9 cellular contexts compared by ENCODE assay signal in genomic region chr6:34243131-34243771, GRCh38. TPM values are rescaled to one million over a fixed set of nuclear protein-coding genes. Genes with fewer than 3 reads are reported as not detected.
DNase-seq lines count a peak whose midpoint lies in the region; ATAC-seq, FAIRE-seq and TF ChIP-seq lines count a peak whose summit lies in the region.
"Had no signal": no experiment of that assay in that cellular context is flagged by ENCODE, and none has a peak within 500 bp of the region (broad histone marks: within the 10 kb centered on the region; RNA-seq: fewer than 3 reads in every experiment).

No MANE protein-coding gene starts in this region.

- WGBS in mesenchymal stem cell = 3% methylated on average over 4 of the region's 5 CpGs
- 91% methylated on average over 5 of the region's 5 CpGs for WGBS in hepatocyte (ENCODE audit: low lambda C conversion rate, missing lambda C conversion rate)

- peaks cover 66% of the 10 kb centered on the region for H3K4me1 Mint-ChIP-seq in CD14-positive monocyte
- H3K4me1 Mint-ChIP-seq in activated naive CD8-positive, alpha-beta T cell treated with anti-CD3 and anti-CD28 coated beads, Interleukin-2, amount 50 U/mL, for 24 hours = peaks cover 92% of the 10 kb centered on the region

- peak overlapping the region; percentile 60 for H2BK15ac ChIP-seq in mesenchymal stem cell (ENCODE audit: low read depth, poor library complexity, severe bottlenecking)

- H2BK120ac ChIP-seq in mesenchymal stem cell (ENCODE audit: low read depth, low read length) = peak overlapping the region; percentile 24

- H2BK5ac ChIP-seq in mesenchymal stem cell (ENCODE audit: low read depth, low read length, poor library complexity, severe bottlenecking) = no peak overlapping the region

- H4K91ac ChIP-seq in mesenchymal stem cell (ENCODE audit: low read length) = no peak overlapping the region

- no peak overlapping the region for H3K14ac ChIP-seq in mesenchymal stem cell (ENCODE audit: low read length in 2 of 2)

- H3K27me3 ChIP-seq in mesenchymal stem cell (ENCODE audit: control insufficient read depth in 1 of 2, insufficient read depth in 1 of 2, low read length in 2 of 2) (no peaks in the 10 kb centered on the region), hepatocyte (no peaks in the 10 kb centered on the region)

- H4K20me1 ChIP-seq in hepatocyte (ENCODE audit: insufficient read depth, poor library complexity, severe bottlenecking) = peaks cover 2% of the 10 kb centered on the region

- peak overlapping the region; percentile 72 for H3K9ac ChIP-seq in mesenchymal stem cell (ENCODE audit: low read length)

- H4K8ac ChIP-seq in mesenchymal stem cell (ENCODE audit: low read length) = peak overlapping the region; percentile 62

- ATAC-seq in activated naive CD8-positive, alpha-beta T cell treated with anti-CD3 and anti-CD28 coated beads, Interleukin-2, amount 50 U/mL, for 24 hours = no peak
- ATAC-seq in HG03354 (IDR thresholded peaks at IDR 0.05; ENCODE audit: poor library complexity, severe bottlenecking, unreplicated experiment) = no peak
- ATAC-seq: left colon had no signal

- peaks cover 58 to 61% of the 10 kb centered on the region in 2 donors for H3K36me3 Mint-ChIP-seq in CD14-positive monocyte
- H3K36me3 Mint-ChIP-seq in activated naive CD8-positive, alpha-beta T cell treated with anti-CD3 and anti-CD28 coated beads, Interleukin-2, amount 50 U/mL, for 24 hours (ENCODE audit: low read depth) = peaks cover 57% of the 10 kb centered on the region

- H2AFZ ChIP-seq in mesenchymal stem cell (ENCODE audit: low read depth, low read length) = no peak overlapping the region
- H2AFZ ChIP-seq in hepatocyte = no peak overlapping the region

- DNase-seq in CD14-positive monocyte (ENCODE audit: low spot score) (no peak), HT1080 (ENCODE audit: low read depth) (peak; percentile 92), mesenchymal stem cell (peak; percentile 68), NOMO-1 treated with dmso at 0.1 percent for 144 hours (lab: John Stamatoyannopoulos, UW; ENCODE audit: unreplicated experiment) (no peak), HTR-8/SVneo (ENCODE audit: insufficient read length, low spot score) (no peak), hepatocyte (ENCODE audit: low spot score) (no peak)
- DNase-seq in activated naive CD8-positive, alpha-beta T cell treated with anti-CD3 and anti-CD28 coated beads, Interleukin-2, amount 50 U/mL, for 24 hours = no peak
- DNase-seq: left colon had no signal

- H3K4me2 ChIP-seq in mesenchymal stem cell (ENCODE audit: low read length, poor library complexity, severe bottlenecking) (no peak overlapping the region), hepatocyte (no peak overlapping the region)

- peak overlapping the region in 1 of 2 experiments; percentile 65 for H3K4ac ChIP-seq in mesenchymal stem cell (ENCODE audit: low read depth in 1 of 2, low read length in 2 of 2)

- FAIRE-seq in HTR-8/SVneo (lab: Jason Lieb, UNC) = no peak

- H3K23ac ChIP-seq in mesenchymal stem cell (ENCODE audit: low read length in 2 of 2) = no peak overlapping the region

- no peaks in the 10 kb centered on the region for H3K9me2 ChIP-seq in hepatocyte (replicated peaks; ENCODE audit: insufficient read depth)

- peak overlapping the region in 1 of 2 donors; percentile 49 for H3K4me3 Mint-ChIP-seq in CD14-positive monocyte
- peak overlapping the region; percentile 48 for H3K4me3 Mint-ChIP-seq in activated naive CD8-positive, alpha-beta T cell treated with anti-CD3 and anti-CD28 coated beads, Interleukin-2, amount 50 U/mL, for 24 hours

- intact Hi-C loops in CD14-positive monocyte (cut with micrococcal nuclease) = no loop called here

- H3K9me3 Mint-ChIP-seq in CD14-positive monocyte = no peaks in the 10 kb centered on the region
- no peaks in the 10 kb centered on the region for H3K9me3 Mint-ChIP-seq in activated naive CD8-positive, alpha-beta T cell treated with anti-CD3 and anti-CD28 coated beads, Interleukin-2, amount 50 U/mL, for 24 hours

- H3K18ac ChIP-seq in mesenchymal stem cell (ENCODE audit: low read depth in 1 of 2, low read length in 2 of 2) = peak overlapping the region in 1 of 2 experiments; percentile 96

- H3K9me3 ChIP-seq in mesenchymal stem cell (ENCODE audit: control insufficient read depth, low read length) (no peaks in the 10 kb centered on the region), hepatocyte (ENCODE audit: low read depth) (no peaks in the 10 kb centered on the region)

- peak overlapping the region; percentile 86 for H3K27ac ChIP-seq in mesenchymal stem cell (ENCODE audit: low read length, poor library complexity, severe bottlenecking)
- H3K27ac ChIP-seq in hepatocyte = no peak overlapping the region

- peaks cover 27 to 54% of the 10 kb centered on the region in 2 experiments for H3K36me3 ChIP-seq in mesenchymal stem cell (ENCODE audit: control insufficient read depth in 1 of 2, insufficient read depth in 2 of 2, low read depth in 1 of 2, low read length in 2 of 2)
- H3K36me3 ChIP-seq in hepatocyte (replicated peaks; ENCODE audit: insufficient read depth, low read depth) = no peaks in the 10 kb centered on the region

- H2BK12ac ChIP-seq in mesenchymal stem cell (ENCODE audit: low read length in 2 of 2) = peak overlapping the region; percentile 65 to 69

- H3K79me1 ChIP-seq in mesenchymal stem cell (replicated peaks; ENCODE audit: low read length, poor library complexity, severe bottlenecking) = peaks cover 2% of the 10 kb centered on the region

- peaks cover 18% of the 10 kb centered on the region for H3K79me2 ChIP-seq in hepatocyte

- H2AK5ac ChIP-seq in mesenchymal stem cell (ENCODE audit: low read length, severe bottlenecking) = peak overlapping the region; percentile 25

- TF ChIP-seq CTCF in CD14-positive monocyte (IDR thresholded peaks at IDR 0.05) (no peak), hepatocyte (IDR thresholded peaks at IDR 0.05; ENCODE audit: poor library complexity) (no peak)

- H3K27me3 Mint-ChIP-seq in CD14-positive monocyte (ENCODE audit: low read depth in 3 of 3) = no peaks in the 10 kb centered on the region
- H3K27me3 Mint-ChIP-seq in activated naive CD8-positive, alpha-beta T cell treated with anti-CD3 and anti-CD28 coated beads, Interleukin-2, amount 50 U/mL, for 24 hours = no peaks in the 10 kb centered on the region

- H3K4me1 ChIP-seq in mesenchymal stem cell (ENCODE audit: control insufficient read depth, insufficient read depth, low read depth, low read length) = peaks cover 57% of the 10 kb centered on the region
- peaks cover 16% of the 10 kb centered on the region for H3K4me1 ChIP-seq in hepatocyte (ENCODE audit: insufficient read depth)

- H3K4me3 ChIP-seq in mesenchymal stem cell (ENCODE audit: insufficient read depth in 1 of 2, low read depth in 1 of 2, low read length in 2 of 2) = no peak overlapping the region
- no peak overlapping the region for H3K4me3 ChIP-seq in hepatocyte

- peak overlapping the region in 6 of 7 donors; percentile 58 to 96 (median 78) for H3K27ac Mint-ChIP-seq in CD14-positive monocyte
- peak overlapping the region; percentile 97 for H3K27ac Mint-ChIP-seq in activated naive CD8-positive, alpha-beta T cell treated with anti-CD3 and anti-CD28 coated beads, Interleukin-2, amount 50 U/mL, for 24 hours

RNA-seq across cellular contexts. Expression of gene SMIM29, which starts 5.6 kb away (rescaled TPM):
- polyA plus RNA-seq in CD14-positive monocyte = 10 to 100 TPM; 57.2 to 66.7 TPM
- total RNA-seq in HT1080 (2014; rRNA removed; shearing (Covaris generic)) = 66.1 and 70.6 TPM in 2 replicates
- 93.1 and 101 TPM in 2 replicates for polyA plus RNA-seq in HT1080 (2015; cell fraction: cytosol; rRNA removed)
- polyA plus RNA-seq in HT1080 (2015; cell fraction: nucleus; rRNA removed) = 34.9 and 46.3 TPM in 2 replicates
- polyA plus RNA-seq in mesenchymal stem cell (2013, experiment 1 of 2) = 47.1 TPM
- 50.5 TPM for polyA plus RNA-seq in mesenchymal stem cell (2013, experiment 2 of 2)
- total RNA-seq in hepatocyte = 9.2 and 11.4 TPM in 2 replicates
- 27.6 and 33.8 TPM in 2 replicates for polyA plus RNA-seq in hepatocyte

RNA-seq across cellular contexts. Expression of gene HMGA1, which starts 6.6 kb away (rescaled TPM):
- 10 to 100 TPM; 11.4 to 17.6 TPM for polyA plus RNA-seq in CD14-positive monocyte
- total RNA-seq in HT1080 (2014; rRNA removed; shearing (Covaris generic)) = 740 and 1,115 TPM in 2 replicates
- 1,664 and 1,727 TPM in 2 replicates for polyA plus RNA-seq in HT1080 (2015; cell fraction: cytosol; rRNA removed)
- 665 and 732 TPM in 2 replicates for polyA plus RNA-seq in HT1080 (2015; cell fraction: nucleus; rRNA removed)
- 544 TPM for polyA plus RNA-seq in mesenchymal stem cell (2013, experiment 1 of 2)
- 524 TPM for polyA plus RNA-seq in mesenchymal stem cell (2013, experiment 2 of 2)
- total RNA-seq in hepatocyte = 43.4 and 57.9 TPM in 2 replicates
- polyA plus RNA-seq in hepatocyte = 69.0 and 94.8 TPM in 2 replicates

Comparison
In these comparisons a context has a peak if more than half of its experiments do, and no peak if none do; other contexts are left out.
1. DNase-seq: peak in HT1080 (single experiment) and mesenchymal stem cell (single experiment); none in CD14-positive monocyte (single experiment), activated naive CD8-positive, alpha-beta T cell treated with anti-CD3 and anti-CD28 coated beads, Interleukin-2, amount 50 U/mL, for 24 hours (single experiment), NOMO-1 treated with dmso at 0.1 percent for 144 hours (single experiment), HTR-8/SVneo (single experiment) and hepatocyte (single experiment).
2. RNA of gene HMGA1, which starts 6.6 kb away (total RNA-seq): 740 to 1,115 TPM in HT1080; 43.4 to 57.9 TPM in hepatocyte; every median in the first group is over 10 times any median in the second.